Comparison of ENCODE assay signal across 1 cellular context in the genomic region with DNA sequence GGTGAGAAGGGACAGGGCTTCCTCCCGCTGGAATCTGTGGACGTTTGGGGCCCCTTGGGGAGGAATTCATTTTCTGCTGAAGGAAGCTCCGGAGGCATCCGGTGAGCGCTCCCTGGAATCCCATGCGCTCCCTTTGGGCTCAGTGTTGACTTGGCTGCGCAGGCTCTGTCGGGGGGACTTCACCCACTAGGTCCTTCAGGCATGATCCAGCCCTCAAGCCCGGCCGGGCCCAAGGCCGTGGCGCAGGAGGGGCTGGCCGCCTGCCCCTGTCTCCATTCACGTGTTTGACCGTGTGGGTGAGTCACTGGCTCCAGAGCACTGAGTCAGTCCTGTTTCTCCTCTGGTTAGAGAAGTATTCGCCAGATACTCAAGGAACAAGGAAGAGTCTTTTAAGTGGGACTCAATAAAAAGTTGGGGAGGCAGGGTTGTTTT.
TF ChIP-seq lines count a peak whose summit lies in the region.

No MANE protein-coding gene starts in this region.

TF ChIP-seq in HepG2, 621 proteins besides CTCF, POLR2A, EP300 and RAD21 (continued from another document and continues in another):
- TF ChIP-seq, protein P1, sequence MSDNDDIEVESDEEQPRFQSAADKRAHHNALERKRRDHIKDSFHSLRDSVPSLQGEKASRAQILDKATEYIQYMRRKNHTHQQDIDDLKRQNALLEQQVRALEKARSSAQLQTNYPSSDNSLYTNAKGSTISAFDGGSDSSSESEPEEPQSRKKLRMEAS (IDR thresholded peaks at IDR 0.05): peak; percentile 70
- TF ChIP-seq TBX2 (CRISPR knock-in tag; IDR thresholded peaks at IDR 0.05; ENCODE audit: borderline replicate concordance) (peak; percentile 55), ZSCAN20 (CRISPR knock-in tag; IDR thresholded peaks at IDR 0.05; ENCODE audit: borderline replicate concordance) (no peak), PAWR (CRISPR knock-in tag; IDR thresholded peaks at IDR 0.05; ENCODE audit: borderline replicate concordance) (no peak), ZNF552 (CRISPR knock-in tag; IDR thresholded peaks at IDR 0.05; ENCODE audit: borderline replicate concordance) (no peak), CBFB (CRISPR knock-in tag; IDR thresholded peaks at IDR 0.05) (no peak), KDM5B (CRISPR knock-in tag; IDR thresholded peaks at IDR 0.05; ENCODE audit: borderline replicate concordance) (0 out of 2 replicates have a peak, but pooled peaks have one; percentile 39), KDM1A (CRISPR knock-in tag; IDR thresholded peaks at IDR 0.05) (no peak), ZNF337 (CRISPR knock-in tag; IDR thresholded peaks at IDR 0.05; ENCODE audit: borderline replicate concordance, low read depth) (no peak), ZNF230 (CRISPR knock-in tag; IDR thresholded peaks at IDR 0.05) (no peak), PITX1 (CRISPR knock-in tag; IDR thresholded peaks at IDR 0.05) (0 out of 2 replicates have a peak, but pooled peaks have one; percentile 1), SOX5 (CRISPR knock-in tag; IDR thresholded peaks at IDR 0.05; ENCODE audit: borderline replicate concordance) (0 out of 2 replicates have a peak, but pooled peaks have one; percentile 26), ZNF431 (CRISPR knock-in tag; IDR thresholded peaks at IDR 0.05; ENCODE audit: borderline replicate concordance, low read depth) (no peak; the same call in 1 of the 2 replicates), FOXK1 (CRISPR knock-in tag; IDR thresholded peaks at IDR 0.05; ENCODE audit: borderline replicate concordance, low read depth) (no peak), BHLHE40 (IDR thresholded peaks at IDR 0.05; ENCODE audit: low read length) (peak; percentile 90), ZSCAN31 (CRISPR knock-in tag; IDR thresholded peaks at IDR 0.05; ENCODE audit: low read depth) (0 out of 2 replicates have a peak, but pooled peaks have one; percentile 40), TAF1 (CRISPR knock-in tag; IDR thresholded peaks at IDR 0.05) (peak; percentile 51; the same call in 1 of the 2 replicates), ZNF24 (IDR thresholded peaks at IDR 0.05) (no peak), HNRNPUL1 (IDR thresholded peaks at IDR 0.05; ENCODE audit: low read depth, low read length) (no peak), ZNF329 (CRISPR knock-in tag; IDR thresholded peaks at IDR 0.05; ENCODE audit: low read depth) (no peak), RBM39 (IDR thresholded peaks at IDR 0.05; ENCODE audit: low read depth, low read length, poor library complexity, severe bottlenecking) (no peak), ZNF747 (CRISPR knock-in tag; IDR thresholded peaks at IDR 0.05; ENCODE audit: borderline replicate concordance) (peak; percentile 59; the same call in 1 of the 2 replicates), ZBTB38 (CRISPR knock-in tag; IDR thresholded peaks at IDR 0.05) (no peak), ZNF550 (CRISPR knock-in tag; IDR thresholded peaks at IDR 0.05; ENCODE audit: borderline replicate concordance) (no peak), ZNF761 (CRISPR knock-in tag; conservative IDR thresholded peaks at IDR 0.05) (no peak), XRCC5 (optimal IDR thresholded peaks at IDR 0.05; ENCODE audit: low read length) (peak; percentile 58), NRL (CRISPR knock-in tag; IDR thresholded peaks at IDR 0.05; ENCODE audit: borderline replicate concordance) (no peak; the same call in 1 of the 2 replicates)
- TF ChIP-seq, protein P2, sequence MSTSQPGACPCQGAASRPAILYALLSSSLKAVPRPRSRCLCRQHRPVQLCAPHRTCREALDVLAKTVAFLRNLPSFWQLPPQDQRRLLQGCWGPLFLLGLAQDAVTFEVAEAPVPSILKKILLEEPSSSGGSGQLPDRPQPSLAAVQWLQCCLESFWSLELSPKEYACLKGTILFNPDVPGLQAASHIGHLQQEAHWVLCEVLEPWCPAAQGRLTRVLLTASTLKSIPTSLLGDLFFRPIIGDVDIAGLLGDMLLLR (CRISPR knock-in tag; IDR thresholded peaks at IDR 0.05): no peak; the same call in 1 of the 2 replicates
- TF ChIP-seq, protein P3, sequence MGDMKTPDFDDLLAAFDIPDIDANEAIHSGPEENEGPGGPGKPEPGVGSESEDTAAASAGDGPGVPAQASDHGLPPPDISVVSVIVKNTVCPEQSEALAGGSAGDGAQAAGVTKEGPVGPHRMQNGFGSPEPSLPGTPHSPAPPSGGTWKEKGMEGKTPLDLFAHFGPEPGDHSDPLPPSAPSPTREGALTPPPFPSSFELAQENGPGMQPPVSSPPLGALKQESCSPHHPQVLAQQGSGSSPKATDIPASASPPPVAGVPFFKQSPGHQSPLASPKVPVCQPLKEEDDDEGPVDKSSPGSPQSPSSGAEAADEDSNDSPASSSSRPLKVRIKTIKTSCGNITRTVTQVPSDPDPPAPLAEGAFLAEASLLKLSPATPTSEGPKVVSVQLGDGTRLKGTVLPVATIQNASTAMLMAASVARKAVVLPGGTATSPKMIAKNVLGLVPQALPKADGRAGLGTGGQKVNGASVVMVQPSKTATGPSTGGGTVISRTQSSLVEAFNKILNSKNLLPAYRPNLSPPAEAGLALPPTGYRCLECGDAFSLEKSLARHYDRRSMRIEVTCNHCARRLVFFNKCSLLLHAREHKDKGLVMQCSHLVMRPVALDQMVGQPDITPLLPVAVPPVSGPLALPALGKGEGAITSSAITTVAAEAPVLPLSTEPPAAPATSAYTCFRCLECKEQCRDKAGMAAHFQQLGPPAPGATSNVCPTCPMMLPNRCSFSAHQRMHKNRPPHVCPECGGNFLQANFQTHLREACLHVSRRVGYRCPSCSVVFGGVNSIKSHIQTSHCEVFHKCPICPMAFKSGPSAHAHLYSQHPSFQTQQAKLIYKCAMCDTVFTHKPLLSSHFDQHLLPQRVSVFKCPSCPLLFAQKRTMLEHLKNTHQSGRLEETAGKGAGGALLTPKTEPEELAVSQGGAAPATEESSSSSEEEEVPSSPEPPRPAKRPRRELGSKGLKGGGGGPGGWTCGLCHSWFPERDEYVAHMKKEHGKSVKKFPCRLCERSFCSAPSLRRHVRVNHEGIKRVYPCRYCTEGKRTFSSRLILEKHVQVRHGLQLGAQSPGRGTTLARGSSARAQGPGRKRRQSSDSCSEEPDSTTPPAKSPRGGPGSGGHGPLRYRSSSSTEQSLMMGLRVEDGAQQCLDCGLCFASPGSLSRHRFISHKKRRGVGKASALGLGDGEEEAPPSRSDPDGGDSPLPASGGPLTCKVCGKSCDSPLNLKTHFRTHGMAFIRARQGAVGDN (CRISPR knock-in tag; IDR thresholded peaks at IDR 0.05): peak; percentile 91
- TF ChIP-seq, protein P4, sequence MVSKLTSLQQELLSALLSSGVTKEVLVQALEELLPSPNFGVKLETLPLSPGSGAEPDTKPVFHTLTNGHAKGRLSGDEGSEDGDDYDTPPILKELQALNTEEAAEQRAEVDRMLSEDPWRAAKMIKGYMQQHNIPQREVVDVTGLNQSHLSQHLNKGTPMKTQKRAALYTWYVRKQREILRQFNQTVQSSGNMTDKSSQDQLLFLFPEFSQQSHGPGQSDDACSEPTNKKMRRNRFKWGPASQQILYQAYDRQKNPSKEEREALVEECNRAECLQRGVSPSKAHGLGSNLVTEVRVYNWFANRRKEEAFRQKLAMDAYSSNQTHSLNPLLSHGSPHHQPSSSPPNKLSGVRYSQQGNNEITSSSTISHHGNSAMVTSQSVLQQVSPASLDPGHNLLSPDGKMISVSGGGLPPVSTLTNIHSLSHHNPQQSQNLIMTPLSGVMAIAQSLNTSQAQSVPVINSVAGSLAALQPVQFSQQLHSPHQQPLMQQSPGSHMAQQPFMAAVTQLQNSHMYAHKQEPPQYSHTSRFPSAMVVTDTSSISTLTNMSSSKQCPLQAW (CRISPR knock-in tag; IDR thresholded peaks at IDR 0.05): peak; percentile 67; the same call in 1 of the 2 replicates
- TF ChIP-seq, protein P5, sequence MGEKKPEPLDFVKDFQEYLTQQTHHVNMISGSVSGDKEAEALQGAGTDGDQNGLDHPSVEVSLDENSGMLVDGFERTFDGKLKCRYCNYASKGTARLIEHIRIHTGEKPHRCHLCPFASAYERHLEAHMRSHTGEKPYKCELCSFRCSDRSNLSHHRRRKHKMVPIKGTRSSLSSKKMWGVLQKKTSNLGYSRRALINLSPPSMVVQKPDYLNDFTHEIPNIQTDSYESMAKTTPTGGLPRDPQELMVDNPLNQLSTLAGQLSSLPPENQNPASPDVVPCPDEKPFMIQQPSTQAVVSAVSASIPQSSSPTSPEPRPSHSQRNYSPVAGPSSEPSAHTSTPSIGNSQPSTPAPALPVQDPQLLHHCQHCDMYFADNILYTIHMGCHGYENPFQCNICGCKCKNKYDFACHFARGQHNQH (CRISPR knock-in tag; IDR thresholded peaks at IDR 0.05): peak; percentile 63
- TF ChIP-seq, protein P6, sequence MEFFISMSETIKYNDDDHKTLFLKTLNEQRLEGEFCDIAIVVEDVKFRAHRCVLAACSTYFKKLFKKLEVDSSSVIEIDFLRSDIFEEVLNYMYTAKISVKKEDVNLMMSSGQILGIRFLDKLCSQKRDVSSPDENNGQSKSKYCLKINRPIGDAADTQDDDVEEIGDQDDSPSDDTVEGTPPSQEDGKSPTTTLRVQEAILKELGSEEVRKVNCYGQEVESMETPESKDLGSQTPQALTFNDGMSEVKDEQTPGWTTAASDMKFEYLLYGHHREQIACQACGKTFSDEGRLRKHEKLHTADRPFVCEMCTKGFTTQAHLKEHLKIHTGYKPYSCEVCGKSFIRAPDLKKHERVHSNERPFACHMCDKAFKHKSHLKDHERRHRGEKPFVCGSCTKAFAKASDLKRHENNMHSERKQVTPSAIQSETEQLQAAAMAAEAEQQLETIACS (CRISPR knock-in tag; IDR thresholded peaks at IDR 0.05): no peak
- TF ChIP-seq, protein P7, sequence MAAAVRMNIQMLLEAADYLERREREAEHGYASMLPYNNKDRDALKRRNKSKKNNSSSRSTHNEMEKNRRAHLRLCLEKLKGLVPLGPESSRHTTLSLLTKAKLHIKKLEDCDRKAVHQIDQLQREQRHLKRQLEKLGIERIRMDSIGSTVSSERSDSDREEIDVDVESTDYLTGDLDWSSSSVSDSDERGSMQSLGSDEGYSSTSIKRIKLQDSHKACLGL (CRISPR knock-in tag; IDR thresholded peaks at IDR 0.05): no peak
- TF ChIP-seq, protein P8, sequence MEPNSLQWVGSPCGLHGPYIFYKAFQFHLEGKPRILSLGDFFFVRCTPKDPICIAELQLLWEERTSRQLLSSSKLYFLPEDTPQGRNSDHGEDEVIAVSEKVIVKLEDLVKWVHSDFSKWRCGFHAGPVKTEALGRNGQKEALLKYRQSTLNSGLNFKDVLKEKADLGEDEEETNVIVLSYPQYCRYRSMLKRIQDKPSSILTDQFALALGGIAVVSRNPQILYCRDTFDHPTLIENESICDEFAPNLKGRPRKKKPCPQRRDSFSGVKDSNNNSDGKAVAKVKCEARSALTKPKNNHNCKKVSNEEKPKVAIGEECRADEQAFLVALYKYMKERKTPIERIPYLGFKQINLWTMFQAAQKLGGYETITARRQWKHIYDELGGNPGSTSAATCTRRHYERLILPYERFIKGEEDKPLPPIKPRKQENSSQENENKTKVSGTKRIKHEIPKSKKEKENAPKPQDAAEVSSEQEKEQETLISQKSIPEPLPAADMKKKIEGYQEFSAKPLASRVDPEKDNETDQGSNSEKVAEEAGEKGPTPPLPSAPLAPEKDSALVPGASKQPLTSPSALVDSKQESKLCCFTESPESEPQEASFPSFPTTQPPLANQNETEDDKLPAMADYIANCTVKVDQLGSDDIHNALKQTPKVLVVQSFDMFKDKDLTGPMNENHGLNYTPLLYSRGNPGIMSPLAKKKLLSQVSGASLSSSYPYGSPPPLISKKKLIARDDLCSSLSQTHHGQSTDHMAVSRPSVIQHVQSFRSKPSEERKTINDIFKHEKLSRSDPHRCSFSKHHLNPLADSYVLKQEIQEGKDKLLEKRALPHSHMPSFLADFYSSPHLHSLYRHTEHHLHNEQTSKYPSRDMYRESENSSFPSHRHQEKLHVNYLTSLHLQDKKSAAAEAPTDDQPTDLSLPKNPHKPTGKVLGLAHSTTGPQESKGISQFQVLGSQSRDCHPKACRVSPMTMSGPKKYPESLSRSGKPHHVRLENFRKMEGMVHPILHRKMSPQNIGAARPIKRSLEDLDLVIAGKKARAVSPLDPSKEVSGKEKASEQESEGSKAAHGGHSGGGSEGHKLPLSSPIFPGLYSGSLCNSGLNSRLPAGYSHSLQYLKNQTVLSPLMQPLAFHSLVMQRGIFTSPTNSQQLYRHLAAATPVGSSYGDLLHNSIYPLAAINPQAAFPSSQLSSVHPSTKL (CRISPR knock-in tag; IDR thresholded peaks at IDR 0.05): peak; percentile 66
- TF ChIP-seq, protein P9, sequence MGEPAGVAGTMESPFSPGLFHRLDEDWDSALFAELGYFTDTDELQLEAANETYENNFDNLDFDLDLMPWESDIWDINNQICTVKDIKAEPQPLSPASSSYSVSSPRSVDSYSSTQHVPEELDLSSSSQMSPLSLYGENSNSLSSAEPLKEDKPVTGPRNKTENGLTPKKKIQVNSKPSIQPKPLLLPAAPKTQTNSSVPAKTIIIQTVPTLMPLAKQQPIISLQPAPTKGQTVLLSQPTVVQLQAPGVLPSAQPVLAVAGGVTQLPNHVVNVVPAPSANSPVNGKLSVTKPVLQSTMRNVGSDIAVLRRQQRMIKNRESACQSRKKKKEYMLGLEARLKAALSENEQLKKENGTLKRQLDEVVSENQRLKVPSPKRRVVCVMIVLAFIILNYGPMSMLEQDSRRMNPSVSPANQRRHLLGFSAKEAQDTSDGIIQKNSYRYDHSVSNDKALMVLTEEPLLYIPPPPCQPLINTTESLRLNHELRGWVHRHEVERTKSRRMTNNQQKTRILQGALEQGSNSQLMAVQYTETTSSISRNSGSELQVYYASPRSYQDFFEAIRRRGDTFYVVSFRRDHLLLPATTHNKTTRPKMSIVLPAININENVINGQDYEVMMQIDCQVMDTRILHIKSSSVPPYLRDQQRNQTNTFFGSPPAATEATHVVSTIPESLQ (CRISPR knock-in tag; conservative IDR thresholded peaks at IDR 0.05): no peak
- TF ChIP-seq, protein P10, sequence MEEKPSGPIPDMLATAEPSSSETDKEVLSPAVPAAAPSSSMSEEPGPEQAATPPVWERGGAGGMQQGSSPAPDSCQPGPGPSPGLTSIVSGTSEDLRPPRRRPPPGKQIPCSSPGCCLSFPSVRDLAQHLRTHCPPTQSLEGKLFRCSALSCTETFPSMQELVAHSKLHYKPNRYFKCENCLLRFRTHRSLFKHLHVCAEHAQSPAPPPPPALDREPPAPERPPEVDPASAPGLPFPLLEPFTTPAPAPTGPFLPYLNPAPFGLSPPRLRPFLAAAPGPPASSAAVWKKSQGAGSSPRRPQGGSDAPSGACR (CRISPR knock-in tag; IDR thresholded peaks at IDR 0.05): no peak
- TF ChIP-seq, protein P11, sequence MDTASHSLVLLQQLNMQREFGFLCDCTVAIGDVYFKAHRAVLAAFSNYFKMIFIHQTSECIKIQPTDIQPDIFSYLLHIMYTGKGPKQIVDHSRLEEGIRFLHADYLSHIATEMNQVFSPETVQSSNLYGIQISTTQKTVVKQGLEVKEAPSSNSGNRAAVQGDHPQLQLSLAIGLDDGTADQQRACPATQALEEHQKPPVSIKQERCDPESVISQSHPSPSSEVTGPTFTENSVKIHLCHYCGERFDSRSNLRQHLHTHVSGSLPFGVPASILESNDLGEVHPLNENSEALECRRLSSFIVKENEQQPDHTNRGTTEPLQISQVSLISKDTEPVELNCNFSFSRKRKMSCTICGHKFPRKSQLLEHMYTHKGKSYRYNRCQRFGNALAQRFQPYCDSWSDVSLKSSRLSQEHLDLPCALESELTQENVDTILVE (CRISPR knock-in tag; IDR thresholded peaks at IDR 0.05): no peak
